Comparison of ENCODE assay signal across 1 cellular context in the genomic region with DNA sequence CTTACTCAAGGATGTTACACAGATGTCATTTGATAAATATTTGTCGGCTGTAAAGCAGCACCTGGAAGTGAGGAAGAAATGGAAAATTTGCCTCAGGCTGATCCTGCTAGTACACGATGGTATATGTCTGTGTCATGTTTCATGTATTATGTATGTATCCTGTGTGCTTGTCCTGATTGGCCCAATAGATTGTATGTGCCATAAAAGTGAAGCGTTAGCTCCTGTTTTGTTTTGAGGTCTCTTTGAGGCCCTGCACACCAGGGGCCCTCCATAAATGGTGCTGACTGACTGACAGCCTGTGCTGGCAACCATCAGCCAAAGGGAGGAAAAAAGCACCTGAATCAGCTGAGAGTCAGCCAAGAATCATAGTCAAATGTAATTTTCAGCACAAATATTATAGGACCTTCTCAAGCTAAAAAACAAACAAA.
TF ChIP-seq lines count a peak whose summit lies in the region.

No MANE protein-coding gene starts in this region.

TF ChIP-seq in HEK293, 187 proteins besides CTCF, POLR2A, EP300 and RAD21 (continued from another document):
- TF ChIP-seq, protein P1, sequence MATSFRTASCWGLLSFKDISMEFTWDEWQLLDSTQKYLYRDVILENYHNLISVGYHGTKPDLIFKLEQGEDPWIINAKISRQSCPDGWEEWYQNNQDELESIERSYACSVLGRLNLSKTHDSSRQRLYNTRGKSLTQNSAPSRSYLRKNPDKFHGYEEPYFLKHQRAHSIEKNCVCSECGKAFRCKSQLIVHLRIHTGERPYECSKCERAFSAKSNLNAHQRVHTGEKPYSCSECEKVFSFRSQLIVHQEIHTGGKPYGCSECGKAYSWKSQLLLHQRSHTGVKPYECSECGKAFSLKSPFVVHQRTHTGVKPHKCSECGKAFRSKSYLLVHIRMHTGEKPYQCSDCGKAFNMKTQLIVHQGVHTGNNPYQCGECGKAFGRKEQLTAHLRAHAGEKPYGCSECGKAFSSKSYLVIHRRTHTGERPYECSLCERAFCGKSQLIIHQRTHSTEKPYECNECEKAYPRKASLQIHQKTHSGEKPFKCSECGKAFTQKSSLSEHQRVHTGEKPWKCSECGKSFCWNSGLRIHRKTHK (tag by site-specific recombination; IDR thresholded peaks at IDR 0.05) = no peak
- TF ChIP-seq, protein P2, sequence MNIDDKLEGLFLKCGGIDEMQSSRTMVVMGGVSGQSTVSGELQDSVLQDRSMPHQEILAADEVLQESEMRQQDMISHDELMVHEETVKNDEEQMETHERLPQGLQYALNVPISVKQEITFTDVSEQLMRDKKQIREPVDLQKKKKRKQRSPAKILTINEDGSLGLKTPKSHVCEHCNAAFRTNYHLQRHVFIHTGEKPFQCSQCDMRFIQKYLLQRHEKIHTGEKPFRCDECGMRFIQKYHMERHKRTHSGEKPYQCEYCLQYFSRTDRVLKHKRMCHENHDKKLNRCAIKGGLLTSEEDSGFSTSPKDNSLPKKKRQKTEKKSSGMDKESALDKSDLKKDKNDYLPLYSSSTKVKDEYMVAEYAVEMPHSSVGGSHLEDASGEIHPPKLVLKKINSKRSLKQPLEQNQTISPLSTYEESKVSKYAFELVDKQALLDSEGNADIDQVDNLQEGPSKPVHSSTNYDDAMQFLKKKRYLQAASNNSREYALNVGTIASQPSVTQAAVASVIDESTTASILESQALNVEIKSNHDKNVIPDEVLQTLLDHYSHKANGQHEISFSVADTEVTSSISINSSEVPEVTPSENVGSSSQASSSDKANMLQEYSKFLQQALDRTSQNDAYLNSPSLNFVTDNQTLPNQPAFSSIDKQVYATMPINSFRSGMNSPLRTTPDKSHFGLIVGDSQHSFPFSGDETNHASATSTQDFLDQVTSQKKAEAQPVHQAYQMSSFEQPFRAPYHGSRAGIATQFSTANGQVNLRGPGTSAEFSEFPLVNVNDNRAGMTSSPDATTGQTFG (tag by site-specific recombination; IDR thresholded peaks at IDR 0.05; ENCODE audit: borderline replicate concordance) = no peak
- peak; percentile 85 for TF ChIP-seq OSR2 (tag by site-specific recombination; IDR thresholded peaks at IDR 0.05)
- no peak for TF ChIP-seq TRIM28 (IDR thresholded peaks at IDR 0.05; ENCODE audit: borderline replicate concordance, low read length)
- TF ChIP-seq ZNF404 (tag by site-specific recombination; IDR thresholded peaks at IDR 0.05) = no peak
- TF ChIP-seq ZNF335 (tag by site-specific recombination; conservative IDR thresholded peaks at IDR 0.05) = peak; percentile 79
- TF ChIP-seq ZNF239 (tag by site-specific recombination; IDR thresholded peaks at IDR 0.05) = no peak
- TF ChIP-seq ZSCAN18 (tag by site-specific recombination; IDR thresholded peaks at IDR 0.05) = no peak
- no peak for TF ChIP-seq HOXA7 (CRISPR knock-in tag; IDR thresholded peaks at IDR 0.05; ENCODE audit: borderline replicate concordance)
- 0 out of 2 replicates have a peak, but pooled peaks have one; percentile 30 for TF ChIP-seq ZNF843 (tag by site-specific recombination; IDR thresholded peaks at IDR 0.05)
- no peak for TF ChIP-seq ZNF423 (tag by site-specific recombination; IDR thresholded peaks at IDR 0.05)
- TF ChIP-seq IKZF3 (tag by site-specific recombination; IDR thresholded peaks at IDR 0.05) = no peak
- no peak for TF ChIP-seq ZSCAN30 (tag by site-specific recombination; IDR thresholded peaks at IDR 0.05)
- TF ChIP-seq ZNF132 (tag by site-specific recombination; IDR thresholded peaks at IDR 0.05; ENCODE audit: borderline replicate concordance) = no peak
- no peak for TF ChIP-seq ZNF366 (tag by site-specific recombination; conservative IDR thresholded peaks at IDR 0.05)
- peak; percentile 52 for TF ChIP-seq WT1 (tag by site-specific recombination; IDR thresholded peaks at IDR 0.05)
- TF ChIP-seq GLIS2 (tag by site-specific recombination; IDR thresholded peaks at IDR 0.05) = no peak
- no peak for TF ChIP-seq ZNF391 (tag by site-specific recombination; IDR thresholded peaks at IDR 0.05; ENCODE audit: borderline replicate concordance, low read depth)
- no peak for TF ChIP-seq SP7 (tag by site-specific recombination; IDR thresholded peaks at IDR 0.05)
- TF ChIP-seq ZNF292 (tag by site-specific recombination; IDR thresholded peaks at IDR 0.05; ENCODE audit: borderline replicate concordance, low read depth) = no peak
- peak; percentile 29; the same call in 1 of the 2 replicates for TF ChIP-seq ZIC2 (tag by site-specific recombination; IDR thresholded peaks at IDR 0.05)
- 0 out of 2 replicates have a peak, but pooled peaks have one; percentile 35 for TF ChIP-seq PRDM10 (tag by site-specific recombination; IDR thresholded peaks at IDR 0.05)
- TF ChIP-seq PRDM6 (tag by site-specific recombination; IDR thresholded peaks at IDR 0.05) = peak; percentile 60
- TF ChIP-seq ZNF394 (tag by site-specific recombination; IDR thresholded peaks at IDR 0.05; ENCODE audit: borderline replicate concordance) = peak; percentile 24; the same call in 1 of the 2 replicates
- no peak for TF ChIP-seq ZNF10 (tag by site-specific recombination; IDR thresholded peaks at IDR 0.05)
- no peak for TF ChIP-seq SP3 (tag by site-specific recombination; IDR thresholded peaks at IDR 0.05)
- TF ChIP-seq, protein P3, sequence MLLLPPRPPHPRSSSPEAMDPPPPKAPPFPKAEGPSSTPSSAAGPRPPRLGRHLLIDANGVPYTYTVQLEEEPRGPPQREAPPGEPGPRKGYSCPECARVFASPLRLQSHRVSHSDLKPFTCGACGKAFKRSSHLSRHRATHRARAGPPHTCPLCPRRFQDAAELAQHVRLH (tag by site-specific recombination; IDR thresholded peaks at IDR 0.05) = no peak
- TF ChIP-seq ZBTB8A (tag by site-specific recombination; IDR thresholded peaks at IDR 0.05) = no peak
- TF ChIP-seq ZNF571 (tag by site-specific recombination; IDR thresholded peaks at IDR 0.05) = no peak
- TF ChIP-seq ZNF692 (tag by site-specific recombination; IDR thresholded peaks at IDR 0.05) = 0 out of 2 replicates have a peak, but pooled peaks have one; percentile 12
- peak; percentile 75 for TF ChIP-seq FEZF1 (tag by site-specific recombination; IDR thresholded peaks at IDR 0.05)
- no peak for TF ChIP-seq ZNF175 (tag by site-specific recombination; IDR thresholded peaks at IDR 0.05)
- TF ChIP-seq, protein P4, sequence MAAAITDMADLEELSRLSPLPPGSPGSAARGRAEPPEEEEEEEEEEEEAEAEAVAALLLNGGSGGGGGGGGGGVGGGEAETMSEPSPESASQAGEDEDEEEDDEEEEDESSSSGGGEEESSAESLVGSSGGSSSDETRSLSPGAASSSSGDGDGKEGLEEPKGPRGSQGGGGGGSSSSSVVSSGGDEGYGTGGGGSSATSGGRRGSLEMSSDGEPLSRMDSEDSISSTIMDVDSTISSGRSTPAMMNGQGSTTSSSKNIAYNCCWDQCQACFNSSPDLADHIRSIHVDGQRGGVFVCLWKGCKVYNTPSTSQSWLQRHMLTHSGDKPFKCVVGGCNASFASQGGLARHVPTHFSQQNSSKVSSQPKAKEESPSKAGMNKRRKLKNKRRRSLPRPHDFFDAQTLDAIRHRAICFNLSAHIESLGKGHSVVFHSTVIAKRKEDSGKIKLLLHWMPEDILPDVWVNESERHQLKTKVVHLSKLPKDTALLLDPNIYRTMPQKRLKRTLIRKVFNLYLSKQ (tag by site-specific recombination; IDR thresholded peaks at IDR 0.05; ENCODE audit: borderline replicate concordance) = no peak
- TF ChIP-seq ZNF792 (tag by site-specific recombination; IDR thresholded peaks at IDR 0.05) = no peak
TF ChIP-seq in HEK293: peak in this region for 11.
